ENCODE assay signal across 18 cellular contexts in genomic region chr1:24875976-24876609, GRCh38. TPM values are rescaled to one million over a fixed set of nuclear protein-coding genes. Genes with fewer than 3 reads are reported as not detected.
DNase-seq lines count a peak whose midpoint lies in the region; ATAC-seq, FAIRE-seq and TF ChIP-seq lines count a peak whose summit lies in the region.
"Had no signal": no experiment of that assay in that cellular context is flagged by ENCODE, and none has a peak within 500 bp of the region (broad histone marks: within the 10 kb centered on the region; RNA-seq: fewer than 3 reads in every experiment).

No MANE protein-coding gene starts in this region.

- H4K20me1 ChIP-seq in GM23338 (replicated peaks; ENCODE audit: insufficient read depth) (no peaks in the 10 kb centered on the region), HCT116 (ENCODE audit: insufficient read depth) (no peaks in the 10 kb centered on the region), K562 (replicated peaks; ENCODE audit: control insufficient read depth, insufficient read depth, low read length) (0 out of 2 replicates have a peak, but pooled peaks cover 10% of the 10 kb centered on the region)
- H4K20me1 ChIP-seq: BLaER1 treated with 17β-estradiol and CSF1 and Interleukin-3, amounts not matched to agents 10 nM and 100 nM had no signal

- no peak overlapping the region for H3K4me3 Mint-ChIP-seq in GM23338
- H3K4me3 Mint-ChIP-seq: CD8-positive, alpha-beta T cell had no signal

- TF ChIP-seq POLR2A in HCT116 (IDR thresholded peaks at IDR 0.05; ENCODE audit: borderline replicate concordance, extremely low read depth, insufficient read depth, insufficient read length) = no peak
- no peak for TF ChIP-seq POLR2A in K562 (conservative IDR thresholded peaks at IDR 0.05)

- intact Hi-C loops in HCT116 (cut with micrococcal nuclease) = no loop called here
- intact Hi-C loops in K562 (cut with micrococcal nuclease) = no loop called here
- intact Hi-C loops in lower lobe of right lung (cut with DNase I) = no loop called here

- no peak overlapping the region for H3K9ac ChIP-seq in HCT116 (ENCODE audit: low read length)
- H3K9ac ChIP-seq in K562 (ENCODE audit: insufficient read depth in 1 of 2, low read depth in 2 of 2, low read length in 2 of 2) = no peak overlapping the region
- H3K9ac ChIP-seq: BLaER1 treated with 17β-estradiol and CSF1 and Interleukin-3, amounts not matched to agents 10 nM and 100 nM had no signal

- RAD21 ChIA-PET in HCT116 (lab: Charles Lee; ENCODE audit: low non-redundant PET in 1 of 2, low total read pairs in 2 of 2, uncharacterized antibody in 2 of 2, unreplicated experiment in 2 of 2) = no interaction called here

- H3K4me1 ChIP-seq in GM23338 (ENCODE audit: insufficient read depth) = no peaks in the 10 kb centered on the region
- peaks cover 0 to 11% of the 10 kb centered on the region in 2 experiments; a peak in 3 of 4 replicates for H3K4me1 ChIP-seq in HCT116 (ENCODE audit: control insufficient read depth in 1 of 2, insufficient read depth in 2 of 2, low read length in 2 of 2)
- H3K4me1 ChIP-seq in K562 (replicated peaks in 1 of 2; ENCODE audit: control insufficient read depth in 2 of 2, insufficient read depth in 2 of 2, low read length in 2 of 2) = no peaks in the 10 kb centered on the region; a peak in 1 of 5 replicates
- H3K4me1 ChIP-seq in lower lobe of right lung = peaks cover 4% of the 10 kb centered on the region

- no peak for DNase-seq in GM23338 (ENCODE audit: low spot score)
- no peak for DNase-seq in HCT116 (ENCODE audit: low read depth, low spot score)
- DNase-seq in K562 (ENCODE audit: extremely low read depth in 1 of 4, low spot score in 3 of 4) = peak in 1 of 4 experiments; percentile 39
- DNase-seq in lower lobe of right lung = peak; percentile 14
- no peak for DNase-seq in foreskin fibroblast
- DNase-seq in HEK293T (ENCODE audit: extremely low spot score) = no peak
- DNase-seq in inferior parietal cortex (ENCODE audit: extremely low spot score) = no peak
- DNase-seq: NCI-H1092 treated with DMSO at 0.1 percent for 48 hours, NCI-H146, NCI-H2081 treated with DMSO at 0.1 percent for 48 hours had no signal

- no peaks in the 10 kb centered on the region for H3K36me3 ChIP-seq in GM23338 (ENCODE audit: insufficient read depth)
- no peaks in the 10 kb centered on the region for H3K36me3 ChIP-seq in HCT116 (ENCODE audit: control insufficient read depth in 1 of 2, insufficient read depth in 2 of 2, low read length in 2 of 2)
- H3K36me3 ChIP-seq in K562 (ENCODE audit: control insufficient read depth, insufficient read depth, low read length) = no peaks in the 10 kb centered on the region
- H3K36me3 ChIP-seq in lower lobe of right lung = no peaks in the 10 kb centered on the region
- H3K36me3 ChIP-seq: BLaER1 treated with 17β-estradiol and CSF1 and Interleukin-3, amounts not matched to agents 10 nM and 100 nM had no signal

- H3K27ac ChIP-seq in GM23338 (ENCODE audit: low read depth) (no peak overlapping the region), HCT116 (ENCODE audit: low read depth, low read length) (no peak overlapping the region), K562 (ENCODE audit: extremely low read depth, low read depth, low read length) (no peak overlapping the region), lower lobe of right lung (no peak overlapping the region)
- H3K27ac ChIP-seq: BLaER1 treated with 17β-estradiol and CSF1 and Interleukin-3, amounts not matched to agents 10 nM and 100 nM had no signal

- H3K4me1 Mint-ChIP-seq in GM23338 = peaks cover 5% of the 10 kb centered on the region

- peaks cover 1% of the 10 kb centered on the region for H3K27me3 Mint-ChIP-seq in GM23338 (ENCODE audit: insufficient read depth, low read depth, poor library complexity)

- WGBS in K562 (ENCODE audit: insufficient coverage, low coverage, missing lambda C conversion rate) = 15% methylated on average over 2 of the region's 8 CpGs

- TF ChIP-seq RAD21 in HCT116 (IDR thresholded peaks at IDR 0.05; ENCODE audit: low read depth) = no peak
- no peak for TF ChIP-seq RAD21 in K562 (CRISPR knock-in tag; conservative IDR thresholded peaks at IDR 0.05 in 1 of 2, IDR thresholded peaks at IDR 0.05 in 1 of 2)

- H3K27ac Mint-ChIP-seq in GM23338 = no peak overlapping the region; the same call in 1 of the 2 replicates
- H3K27ac Mint-ChIP-seq: CD8-positive, alpha-beta T cell had no signal

- peak overlapping the region; percentile 86; the same call in 1 of the 2 replicates for H2AFZ ChIP-seq in GM23338
- no peak overlapping the region for H2AFZ ChIP-seq in HCT116 (ENCODE audit: low read depth, low read length, poor library complexity, severe bottlenecking)
- no peak overlapping the region for H2AFZ ChIP-seq in K562 (ENCODE audit: low read depth, low read length)

- H3K9me3 Mint-ChIP-seq in GM23338 = no peaks in the 10 kb centered on the region
- H3K9me3 Mint-ChIP-seq: CD8-positive, alpha-beta T cell had no signal

- H3K4me2 ChIP-seq in GM23338 = no peak overlapping the region
- H3K4me2 ChIP-seq in HCT116 (ENCODE audit: low read length) = no peak overlapping the region
- H3K4me2 ChIP-seq in K562 (ENCODE audit: insufficient read depth, low read length) = no peak overlapping the region
- H3K4me2 ChIP-seq: BLaER1 treated with 17β-estradiol and CSF1 and Interleukin-3, amounts not matched to agents 10 nM and 100 nM had no signal

- H3K9me3 ChIP-seq in HCT116 (ENCODE audit: control insufficient read depth in 1 of 2, insufficient read depth in 1 of 2, low read depth in 1 of 2, low read length in 2 of 2) = no peaks in the 10 kb centered on the region
- H3K9me3 ChIP-seq in K562 (replicated peaks; ENCODE audit: control insufficient read depth, insufficient read depth, low read depth, low read length) = no peaks in the 10 kb centered on the region
- no peaks in the 10 kb centered on the region for H3K9me3 ChIP-seq in lower lobe of right lung

- H3K27me3 ChIP-seq in GM23338 (ENCODE audit: insufficient read depth) (no peaks in the 10 kb centered on the region), HCT116 (ENCODE audit: insufficient read depth, low read length) (no peaks in the 10 kb centered on the region), K562 (ENCODE audit: control insufficient read depth in 2 of 2, insufficient read depth in 2 of 2, low read length in 2 of 2) (peaks cover 39 to 42% of the 10 kb centered on the region in 2 experiments), lower lobe of right lung (ENCODE audit: low read depth) (peaks cover 1% of the 10 kb centered on the region)
- H3K27me3 ChIP-seq: BLaER1 treated with 17β-estradiol and CSF1 and Interleukin-3, amounts not matched to agents 10 nM and 100 nM had no signal

- no peaks in the 10 kb centered on the region for H3K36me3 Mint-ChIP-seq in GM23338 (ENCODE audit: low read depth)
- H3K36me3 Mint-ChIP-seq: CD8-positive, alpha-beta T cell had no signal

- in situ Hi-C loops in K562 (cut with MboI) = no loop called here

- H3K79me2 ChIP-seq in GM23338 (replicated peaks; ENCODE audit: insufficient read depth) = no peaks in the 10 kb centered on the region
- H3K79me2 ChIP-seq in HCT116 (ENCODE audit: insufficient read depth, low read length) = no peaks in the 10 kb centered on the region
- H3K79me2 ChIP-seq in K562 (ENCODE audit: control insufficient read depth, insufficient read depth, low read length) = no peaks in the 10 kb centered on the region

- ATAC-seq in GM23338 = peak; percentile 24; the same call in 1 of the 3 replicates
- ATAC-seq in HCT116 = peak; percentile 38
- peak; percentile 41; the same call in 2 of the 3 replicates for ATAC-seq in K562
- ATAC-seq in lower lobe of right lung = no peak
- ATAC-seq: CD8-positive, alpha-beta T cell; Right ventricle myocardium inferior had no signal

- no peak for FAIRE-seq in K562 (lab: Jason Lieb, UNC)
- FAIRE-seq: GM12892, GM18507, HTR-8/SVneo had no signal

- no peaks in the 10 kb centered on the region for H3F3A ChIP-seq in GM23338 (replicated peaks; ENCODE audit: low read depth)

- CTCF ChIA-PET in HCT116 (lab: Charles Lee) = no interaction called here
- CTCF ChIA-PET in K562 (lab: Yijun Ruan, JAX; ENCODE audit: low intra/inter-chr PET ratio) = no interaction called here
- CTCF ChIA-PET in HEK293T (lab: Yijun Ruan, JAX) = no interaction called here

- H3K4me3 ChIP-seq in GM23338 (no peak overlapping the region), HCT116 (replicated peaks in 1 of 2; ENCODE audit: low read depth in 1 of 2, low read length in 2 of 2) (no peak overlapping the region), K562 (no peak overlapping the region), lower lobe of right lung (no peak overlapping the region), foreskin fibroblast (ENCODE audit: low read depth in 1 of 2, low read length in 2 of 2) (no peak overlapping the region)
- H3K4me3 ChIP-seq: BLaER1 treated with 17β-estradiol and CSF1 and Interleukin-3, amounts not matched to agents 10 nM and 100 nM had no signal

- no peaks in the 10 kb centered on the region for H3K9me1 ChIP-seq in K562 (ENCODE audit: control insufficient read depth, insufficient read depth, low read length)

- TF ChIP-seq CTCF in GM23338 (conservative IDR thresholded peaks at IDR 0.05; ENCODE audit: low read depth in 2 of 2) (no peak), HCT116 (IDR thresholded peaks at IDR 0.05 in 2 of 3, conservative IDR thresholded peaks at IDR 0.05 in 1 of 3; ENCODE audit: borderline replicate concordance in 1 of 3, insufficient read depth in 1 of 3, low read depth in 2 of 3, low read length in 2 of 3) (no peak), K562 (IDR thresholded peaks at IDR 0.05 in 2 of 3, conservative IDR thresholded peaks at IDR 0.05 in 1 of 3; ENCODE audit: insufficient read depth in 2 of 3, low read depth in 1 of 3, low read length in 3 of 3) (no peak), lower lobe of right lung (IDR thresholded peaks at IDR 0.05) (no peak), foreskin fibroblast (IDR thresholded peaks at IDR 0.05; ENCODE audit: low read depth, low read length) (no peak)

- POLR2A ChIA-PET in HCT116 (lab: Charles Lee) (no interaction called here), K562 (lab: Yijun Ruan, JAX) (interaction anchor here (1.1 kb wide), 1 partner anchor 8 kb away, joined by 3 read pairs; no protein-coding TSS in a partner anchor), HEK293T (lab: Yijun Ruan, JAX) (no interaction called here)

- H3K9me2 ChIP-seq in GM23338 (ENCODE audit: insufficient read depth) = no peaks in the 10 kb centered on the region
- no peaks in the 10 kb centered on the region for H3K9me2 ChIP-seq in HCT116 (ENCODE audit: insufficient read depth)

- TF ChIP-seq EP300 in K562 (IDR thresholded peaks at IDR 0.05; ENCODE audit: low read length) = no peak

- BruUV-seq in HCT116 (replicated peaks; lab: Mats Ljungman, UMichigan) (no TSS peak), K562 (replicated peaks; lab: Mats Ljungman, UMichigan) (no TSS peak)

RNA-seq across cellular contexts. Expression of gene RUNX3, which starts 54.0 kb away (rescaled TPM):
- total RNA-seq in GM23338 (2014; rRNA removed; shearing (Covaris generic)) = 0.12 and 0.73 TPM in 2 replicates
- polyA plus RNA-seq in GM23338 (2016; fragmentation: Nextera tagmentation; extraction: Ambion mirVana) = 0.23 and 0.26 TPM in 2 replicates
- 22.6 TPM for total RNA-seq in HCT116 (2021; ENCODE audit: unreplicated experiment)
- 20.2 and 25.3 TPM in 2 replicates for polyA plus RNA-seq in HCT116 (2012)
- total RNA-seq in K562 (2011; cell fraction: chromatin; rRNA removed; ENCODE audit: low replicate concordance) = 0.21 TPM in 1 of 2 replicates, not detected in the other
- total RNA-seq in K562 (2011; cell fraction: nucleolus; rRNA removed) = 0.13 TPM in 1 of 2 replicates, not detected in the other
- not detected in 2 replicates for total RNA-seq in K562 (2011; cell fraction: nucleoplasm; rRNA removed)
- 0.09 and 0.16 TPM in 2 replicates for total RNA-seq in K562 (2014; rRNA removed)
- total RNA-seq in K562 (2014; rRNA removed; fragmentation: Illumina TruSeq; extraction: Trizol) = 0.03 and 0.04 TPM in 2 replicates
- total RNA-seq in K562 (2015; rRNA removed; fragmentation: Illumina TruSeq; extraction: Trizol) = 0.11 and 0.22 TPM in 2 replicates
- 0.64 and 1.1 TPM in 2 replicates for total RNA-seq in K562 (2021)
- 0.03 TPM in 2 replicates for polyA plus RNA-seq in K562 (2011; rRNA removed)
- polyA plus RNA-seq in K562 (2011; cell fraction: cytosol; rRNA removed) = 0.03 TPM in 1 of 2 replicates, not detected in the other
- 0.18 TPM in 1 of 2 replicates, not detected in the other for polyA plus RNA-seq in K562 (2011; cell fraction: nucleus; rRNA removed)
- 0.36 and 0.46 TPM in 2 replicates for polyA plus RNA-seq in K562 (2012)
- polyA plus RNA-seq in K562 (2014; fragmentation: Illumina TruSeq; extraction: Trizol) = 0.19 and 0.39 TPM in 2 replicates
- polyA plus RNA-seq in K562 (2014; fragmentation: Nextera tagmentation; extraction: Ambion mirVana) = under 1 TPM; 0.01 to 0.04 TPM
- 0.29 and 0.62 TPM in 2 replicates for polyA plus RNA-seq in K562 (2014; rRNA removed)
- not detected in 2 replicates for polyA minus RNA-seq in K562 (2011; rRNA and poly(A)+ RNA removed)
- polyA minus RNA-seq in K562 (2011; cell fraction: cytosol; rRNA and poly(A)+ RNA removed) = not detected in 2 replicates
- polyA minus RNA-seq in K562 (2011; cell fraction: nucleus; rRNA and poly(A)+ RNA removed) = not detected in 2 replicates
- 13.1 TPM for total RNA-seq in lower lobe of right lung
- total RNA-seq: LHCN-M2, NCI-H460 had no signal

Comparison
In these comparisons a context has a peak if more than half of its experiments do, and no peak if none do; other contexts are left out.
1. ATAC-seq: peak in GM23338 (single experiment), HCT116 (single experiment) and K562 (single experiment); none in lower lobe of right lung (0 of 2).